In the genomic region with DNA sequence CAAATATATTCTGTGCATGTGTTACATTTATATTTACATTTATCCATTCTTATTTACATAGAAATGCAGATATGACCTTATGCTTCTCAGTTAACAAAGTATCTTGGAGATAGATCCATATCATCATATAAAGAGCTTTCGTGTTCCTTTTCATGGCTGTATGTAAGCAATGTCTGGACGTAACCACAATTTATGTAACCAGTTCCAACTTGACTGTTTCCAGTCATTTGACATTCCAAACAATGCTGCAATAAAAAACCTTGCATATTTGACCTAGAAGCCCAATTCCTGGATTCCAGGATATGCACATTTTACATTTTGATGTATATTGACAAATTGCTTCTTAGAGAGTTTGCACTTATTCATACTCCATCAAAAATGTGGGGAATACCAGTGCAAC, we compare ENCODE assay signal across 20 cellular contexts.
DNase-seq lines count a peak whose midpoint lies in the region; ATAC-seq and TF ChIP-seq lines count a peak whose summit lies in the region.
"Had no signal": no experiment of that assay in that cellular context is flagged by ENCODE, and none has a peak within 500 bp of the region (broad histone marks: within the 10 kb centered on the region; RNA-seq: fewer than 3 reads in every experiment).

No MANE protein-coding gene starts in this region.

- no TSS peak for BruUV-seq in MCF 10A (replicated peaks; lab: Mats Ljungman, UMichigan)

- no peak overlapping the region for H3K27ac ChIP-seq in breast epithelium
- H3K27ac ChIP-seq in epithelial cell of prostate = peak overlapping the region; percentile 36
- H3K27ac ChIP-seq in trophoblast cell (ENCODE audit: low read depth, low read length) = no peak overlapping the region
- H3K27ac ChIP-seq: 22Rv1, A549, C4-2B had no signal

- TF ChIP-seq CTCF in MCF 10A (IDR thresholded peaks at IDR 0.05; ENCODE audit: unreplicated experiment) = no peak
- no peak for TF ChIP-seq CTCF in breast epithelium (IDR thresholded peaks at IDR 0.05)
- TF ChIP-seq CTCF in lower leg skin (IDR thresholded peaks at IDR 0.05) = no peak

- H3K18ac ChIP-seq in trophoblast cell (ENCODE audit: low read length) = no peak overlapping the region

- H2AK5ac ChIP-seq in trophoblast cell (ENCODE audit: low read length) = no peak overlapping the region

- no peak overlapping the region for H2BK120ac ChIP-seq in trophoblast cell (ENCODE audit: insufficient read depth, low read length, poor library complexity)

- no peak overlapping the region for H2AFZ ChIP-seq in trophoblast cell (ENCODE audit: insufficient read depth, low read length, poor library complexity)

- H3K27ac Mint-ChIP-seq in MCF 10A (ENCODE audit: low read depth, unreplicated experiment) = no peak overlapping the region
- H3K27ac Mint-ChIP-seq: CD4-positive, alpha-beta T cell; H9; IgD-negative memory B cell had no signal

- no peaks in the 10 kb centered on the region for H3K36me3 Mint-ChIP-seq in MCF 10A (ENCODE audit: insufficient read depth, unreplicated experiment)

- H3K27me3 ChIP-seq in breast epithelium (no peaks in the 10 kb centered on the region), trophoblast cell (ENCODE audit: insufficient read depth, low read length) (no peaks in the 10 kb centered on the region)

- no peak for TF ChIP-seq POLR2A in breast epithelium (IDR thresholded peaks at IDR 0.05)
- no peak for TF ChIP-seq POLR2A in lower leg skin (IDR thresholded peaks at IDR 0.05)

- H3K79me1 ChIP-seq in trophoblast cell (ENCODE audit: low read length) = no peaks in the 10 kb centered on the region

- no peaks in the 10 kb centered on the region for H3K4me1 ChIP-seq in breast epithelium
- no peaks in the 10 kb centered on the region for H3K4me1 ChIP-seq in trophoblast cell (ENCODE audit: control insufficient read depth in 1 of 2, insufficient read depth in 2 of 2, low read length in 2 of 2)
- H3K4me1 ChIP-seq: A549, Caco-2 had no signal

- no CpG with 5 or more reads among the region's 2 CpGs for WGBS in trophoblast cell (ENCODE audit: extremely low coverage, insufficient coverage, insufficient read length)
- WGBS in lower leg skin, 2 donors = 51 to 59% methylated on average over 2 of the region's 2 CpGs

- peak; percentile 53 for DNase-seq in MCF 10A (ENCODE audit: unreplicated experiment)
- DNase-seq in breast epithelium (ENCODE audit: low spot score in 2 of 2) = no peak
- peak; percentile 58 for DNase-seq in epithelial cell of prostate (ENCODE audit: low read depth, low spot score)
- DNase-seq in trophoblast cell = peak; percentile 49 to 97
- no peak for DNase-seq in activated CD8-positive, alpha-beta memory T cell treated with anti-CD3 and anti-CD28 coated beads, Interleukin-2, amount 50 U/mL, for 4 hours
- DNase-seq in lower leg skin (ENCODE audit: low spot score in 2 of 2) = no peak
- DNase-seq: AML-193; Caco-2; CD4-positive, alpha-beta T cell; DMS153; DMS79; GDM1; GOT3; H9 had no signal

- no peak overlapping the region for H3K4me2 ChIP-seq in trophoblast cell (ENCODE audit: low read length)
- H3K4me2 ChIP-seq: A549 had no signal

- H3K4me3 Mint-ChIP-seq in MCF 10A (ENCODE audit: unreplicated experiment) = no peak overlapping the region
- H3K4me3 Mint-ChIP-seq: CD4-positive, alpha-beta T cell; H9; IgD-negative memory B cell had no signal

- H4K91ac ChIP-seq in trophoblast cell (ENCODE audit: low read depth, low read length) = no peak overlapping the region

- CTCF ChIA-PET in MCF 10A (lab: Yijun Ruan, JAX) = interaction anchor here (0.5 kb wide), 2 partner anchors 171 to 405 kb away, joined by 3 to 4 read pairs; no protein-coding TSS in a partner anchor

- H3K9ac ChIP-seq in trophoblast cell (ENCODE audit: low read length) = no peak overlapping the region

- no peaks in the 10 kb centered on the region for H3K36me3 ChIP-seq in breast epithelium
- no peaks in the 10 kb centered on the region for H3K36me3 ChIP-seq in trophoblast cell (ENCODE audit: control insufficient read depth in 1 of 2, insufficient read depth in 2 of 2, low read length in 2 of 2)

- no peaks in the 10 kb centered on the region for H3K27me3 Mint-ChIP-seq in MCF 10A (ENCODE audit: insufficient read depth, unreplicated experiment)
- H3K27me3 Mint-ChIP-seq: IgD-negative memory B cell had no signal

- no peaks in the 10 kb centered on the region for H3K9me3 ChIP-seq in breast epithelium
- H3K9me3 ChIP-seq in trophoblast cell (ENCODE audit: insufficient read depth, low read depth, low read length) = no peaks in the 10 kb centered on the region
- H3K9me3 ChIP-seq: A549, Caco-2 had no signal

- H3K23ac ChIP-seq in trophoblast cell (ENCODE audit: low read length) = no peak overlapping the region

- intact Hi-C loops in MCF 10A (cut with micrococcal nuclease) = loop anchor here (2.0 kb wide), 1 partner anchor 19 kb away; no protein-coding TSS in a partner anchor
- intact Hi-C loops in breast epithelium (cut with DNase I; ENCODE audit: low total_unique reads) = loop anchor here (5.0 kb wide), 1 partner anchor 597 kb away; no protein-coding TSS in a partner anchor
- intact Hi-C loops in lower leg skin (cut with DNase I; ENCODE audit: low total_unique reads) = no loop called here

- POLR2A ChIA-PET in MCF 10A (lab: Yijun Ruan, JAX) = interaction anchor here (0.6 to 2.3 kb wide), 6 partner anchors 9 to 1302 kb away, joined by 3 to 7 read pairs (median 4); a partner anchor contains a TSS

- ATAC-seq in HG03354 (IDR thresholded peaks at IDR 0.05; ENCODE audit: poor library complexity, severe bottlenecking, unreplicated experiment) = no peak
- ATAC-seq: A549, HepG2 had no signal

- peaks cover 29% of the 10 kb centered on the region for H3K4me1 Mint-ChIP-seq in MCF 10A (ENCODE audit: insufficient read depth, unreplicated experiment)
- H3K4me1 Mint-ChIP-seq: H9, IgD-negative memory B cell had no signal

- H3K4ac ChIP-seq in trophoblast cell (ENCODE audit: low read depth, low read length) = no peak overlapping the region

- no peak overlapping the region for H2BK12ac ChIP-seq in trophoblast cell (ENCODE audit: low read length)

- H3K14ac ChIP-seq in trophoblast cell (ENCODE audit: low read length) = no peak overlapping the region

- H3K4me3 ChIP-seq in breast epithelium = no peak overlapping the region
- H3K4me3 ChIP-seq in trophoblast cell (ENCODE audit: low read depth, low read length) = no peak overlapping the region
- H3K4me3 ChIP-seq in lower leg skin (ENCODE audit: low read depth, poor library complexity, severe bottlenecking) = no peak overlapping the region
- H3K4me3 ChIP-seq: A549 had no signal

- H4K8ac ChIP-seq in trophoblast cell (ENCODE audit: low read depth, low read length) = no peak overlapping the region

- H2BK5ac ChIP-seq in trophoblast cell (ENCODE audit: low read depth, low read length, poor library complexity) = no peak overlapping the region

- no peaks in the 10 kb centered on the region for H3K9me3 Mint-ChIP-seq in MCF 10A (ENCODE audit: unreplicated experiment)
- H3K9me3 Mint-ChIP-seq: CD4-positive, alpha-beta T cell had no signal

- H3K79me2 ChIP-seq in trophoblast cell (ENCODE audit: control insufficient read depth, insufficient read depth, low read length, poor library complexity) = no peaks in the 10 kb centered on the region

- H4K12ac ChIP-seq in trophoblast cell (ENCODE audit: low read depth, low read length) = no peak overlapping the region

Comparison
In these comparisons a context has a peak if more than half of its experiments do, and no peak if none do; other contexts are left out.
1. DNase-seq: peak in MCF 10A (single experiment), epithelial cell of prostate (single experiment) and trophoblast cell (2 of 2); none in breast epithelium (0 of 2), activated CD8-positive, alpha-beta memory T cell treated with anti-CD3 and anti-CD28 coated beads, Interleukin-2, amount 50 U/mL, for 4 hours (single experiment) and lower leg skin (0 of 2).